ENCODE assay signal across 9 cellular contexts in the genomic region with DNA sequence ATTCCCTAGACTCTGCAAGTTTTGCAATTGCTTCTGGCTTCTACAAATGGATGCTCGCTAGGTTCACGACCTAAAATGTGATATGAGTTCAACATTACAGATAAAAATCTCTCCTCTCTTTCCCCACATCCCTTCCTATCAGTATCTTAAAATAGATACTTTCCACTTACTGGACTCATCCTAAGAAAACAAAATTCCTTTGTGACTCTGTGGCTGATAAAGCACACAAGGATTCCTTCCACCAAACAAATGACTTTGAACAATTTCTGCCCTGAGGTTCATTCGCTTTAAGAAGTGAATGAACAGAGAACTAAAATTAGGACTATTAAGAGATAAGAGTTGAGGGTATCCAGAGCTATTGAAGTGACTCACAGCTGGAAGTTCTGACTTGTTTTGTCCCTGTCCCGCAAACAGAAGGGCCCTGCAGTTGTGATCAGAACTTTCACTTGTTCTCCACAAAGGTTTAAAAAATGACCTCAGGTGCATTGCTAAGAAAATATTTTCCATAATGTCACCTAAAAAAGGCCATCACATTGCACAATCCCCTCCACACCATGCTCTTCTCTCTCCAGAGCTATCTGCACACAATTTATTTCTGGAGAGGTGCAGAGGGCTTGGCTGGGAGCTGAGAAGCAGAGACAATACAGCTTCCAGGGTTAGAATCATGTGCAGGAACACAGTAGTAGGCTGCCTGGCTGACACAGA.
A peak's percentile ranks its signal among the peaks of the same experiment; 100 is the strongest.
DNase-seq lines count a peak whose midpoint lies in the region; ATAC-seq and TF ChIP-seq lines count a peak whose summit lies in the region.
"Had no signal": no experiment of that assay in that cellular context is flagged by ENCODE, and none has a peak within 500 bp of the region (broad histone marks: within the 10 kb centered on the region; RNA-seq: fewer than 3 reads in every experiment).

No MANE protein-coding gene starts in this region.

- no peaks in the 10 kb centered on the region for H3K36me3 ChIP-seq in adrenal gland (replicated peaks in 1 of 2)

- TF ChIP-seq POLR2A in adrenal gland (IDR thresholded peaks at IDR 0.05) (peak in 1 of 2 donors; percentile 48), GM18505 (IDR thresholded peaks at IDR 0.05; ENCODE audit: borderline replicate concordance, extremely low read depth, insufficient read depth, insufficient read length) (no peak)

- DNase-seq in stimulated activated CD4-positive, alpha-beta T cell treated with anti-CD3 and anti-CD28 coated beads, Interleukin-15, amount 100 ng/mL, for 24 hours, result peak; percentile 22
- DNase-seq in stimulated activated CD4-positive, alpha-beta T cell treated with anti-CD3 and anti-CD28 coated beads, Interleukin-4, amount 100 ng/mL, for 1 hour, result no peak
- DNase-seq in adrenal gland (peak in 6 of 7 donors; percentile 55 to 77 (median 65)), iris pigment epithelial cell (ENCODE audit: low read depth) (peak; percentile 48), RKO (ENCODE audit: low spot score) (no peak)
- DNase-seq: T-helper 1 cell had no signal

- no peak overlapping the region for H3K4me3 ChIP-seq in adrenal gland

- intact Hi-C loops in adrenal gland (cut with DNase I), result loop anchor here (10.0 kb wide), 1 partner anchor 97 kb away; the partner anchor contains the start of gene PIP4K2A (in 2 of the 2)

- H3K27me3 ChIP-seq in adrenal gland, result no peaks in the 10 kb centered on the region

- WGBS in adrenal gland, 4 donors, result 12 to 30% (median 25%) methylated on average over 4 of the region's 4 CpGs

- ATAC-seq in GM18505 (IDR thresholded peaks at IDR 0.05; ENCODE audit: unreplicated experiment) (no peak), GM19035 (IDR thresholded peaks at IDR 0.05; ENCODE audit: unreplicated experiment) (no peak), HG02623 (IDR thresholded peaks at IDR 0.05; ENCODE audit: unreplicated experiment) (no peak)

- no peaks in the 10 kb centered on the region for H3K9me3 ChIP-seq in adrenal gland (replicated peaks in 1 of 3)

- peak overlapping the region; percentile 76 to 85 (median 80) for H3K27ac ChIP-seq in adrenal gland

- H3K4me1 ChIP-seq in adrenal gland (replicated peaks in 1 of 2), result peaks cover 34 to 70% of the 10 kb centered on the region in 2 donors

- peak in 1 of 6 experiments; percentile 25 for TF ChIP-seq CTCF in adrenal gland (IDR thresholded peaks at IDR 0.05)

Comparison
In these comparisons a context has a peak if more than half of its experiments do, and no peak if none do; other contexts are left out.
1. DNase-seq: peak in stimulated activated CD4-positive, alpha-beta T cell treated with anti-CD3 and anti-CD28 coated beads, Interleukin-15, amount 100 ng/mL, for 24 hours (single experiment), adrenal gland (6 of 7) and iris pigment epithelial cell (single experiment); none in stimulated activated CD4-positive, alpha-beta T cell treated with anti-CD3 and anti-CD28 coated beads, Interleukin-4, amount 100 ng/mL, for 1 hour (single experiment) and RKO (single experiment).